Comparison of ENCODE assay signal across 12 cellular contexts in genomic region chr5:159240301-159240870, GRCh38. TPM values are rescaled to one million over a fixed set of nuclear protein-coding genes. Genes with fewer than 3 reads are reported as not detected.
A peak's percentile ranks its signal among the peaks of the same experiment; 100 is the strongest.
DNase-seq lines count a peak whose midpoint lies in the region; ATAC-seq and TF ChIP-seq lines count a peak whose summit lies in the region.
"Had no signal": no experiment of that assay in that cellular context is flagged by ENCODE, and none has a peak within 500 bp of the region (broad histone marks: within the 10 kb centered on the region; RNA-seq: fewer than 3 reads in every experiment).

No MANE protein-coding gene starts in this region.

- H2AFZ ChIP-seq in MM.1S (ENCODE audit: low read length) = no peak overlapping the region

- H3K9me2 ChIP-seq in MM.1S (replicated peaks; ENCODE audit: insufficient read depth, low read length) = no peaks in the 10 kb centered on the region

- H3K4me1 ChIP-seq in SJCRH30 (peaks cover 12% of the 10 kb centered on the region), upper lobe of right lung (no peaks in the 10 kb centered on the region), MM.1S (ENCODE audit: low read length) (no peaks in the 10 kb centered on the region)
- H3K4me1 ChIP-seq: esophagus muscularis mucosa had no signal

- H3K4me2 ChIP-seq in MM.1S (ENCODE audit: low read depth, low read length) = no peak overlapping the region

- H3K36me3 ChIP-seq in SJCRH30 = no peaks in the 10 kb centered on the region
- H3K36me3 ChIP-seq in upper lobe of right lung = no peaks in the 10 kb centered on the region
- H3K36me3 ChIP-seq in MM.1S (replicated peaks; ENCODE audit: insufficient read depth, low read length) = no peaks in the 10 kb centered on the region
- H3K36me3 ChIP-seq: esophagus muscularis mucosa had no signal

- no peaks in the 10 kb centered on the region for H3K79me2 ChIP-seq in MM.1S (ENCODE audit: low read length)

- H3K9ac ChIP-seq in MM.1S (ENCODE audit: low read length) = no peak overlapping the region

- peak; percentile 58 for ATAC-seq in upper lobe of right lung
- ATAC-seq in HG02623 (IDR thresholded peaks at IDR 0.05; ENCODE audit: unreplicated experiment) = no peak

- H3K4me3 Mint-ChIP-seq in activated naive CD4-positive, alpha-beta T cell treated with anti-CD3 and anti-CD28 coated beads, Interleukin-2, amount 50 U/mL, for 24 hours = peak overlapping the region; percentile 69
- H3K4me3 Mint-ChIP-seq: CD14-positive monocyte had no signal

- H3K36me3 Mint-ChIP-seq in activated naive CD4-positive, alpha-beta T cell treated with anti-CD3 and anti-CD28 coated beads, Interleukin-2, amount 50 U/mL, for 24 hours = no peaks in the 10 kb centered on the region
- H3K36me3 Mint-ChIP-seq: CD14-positive monocyte had no signal

- no peaks in the 10 kb centered on the region for H3K27me3 Mint-ChIP-seq in activated naive CD4-positive, alpha-beta T cell treated with anti-CD3 and anti-CD28 coated beads, Interleukin-2, amount 50 U/mL, for 24 hours

- peak overlapping the region; percentile 92 for H3K27ac Mint-ChIP-seq in activated naive CD4-positive, alpha-beta T cell treated with anti-CD3 and anti-CD28 coated beads, Interleukin-2, amount 50 U/mL, for 24 hours
- H3K27ac Mint-ChIP-seq: CD14-positive monocyte had no signal

- H3K9me3 Mint-ChIP-seq in activated naive CD4-positive, alpha-beta T cell treated with anti-CD3 and anti-CD28 coated beads, Interleukin-2, amount 50 U/mL, for 24 hours = no peaks in the 10 kb centered on the region
- H3K9me3 Mint-ChIP-seq: CD14-positive monocyte had no signal

- intact Hi-C loops in upper lobe of right lung (cut with DNase I) = no loop called here

- no peaks in the 10 kb centered on the region for H4K20me1 ChIP-seq in MM.1S (ENCODE audit: insufficient read depth, low read length)

- TF ChIP-seq CTCF in upper lobe of right lung (IDR thresholded peaks at IDR 0.05) (no peak), MM.1S (IDR thresholded peaks at IDR 0.05; ENCODE audit: low read length) (no peak)

- H3K27ac ChIP-seq in SJCRH30 = peak overlapping the region; percentile 15; the same call in 1 of the 2 replicates
- peak overlapping the region; percentile 57 for H3K27ac ChIP-seq in epithelial cell of prostate
- H3K27ac ChIP-seq in upper lobe of right lung = no peak overlapping the region
- H3K27ac ChIP-seq in MM.1S (ENCODE audit: low read length) = no peak overlapping the region
- H3K27ac ChIP-seq: esophagus muscularis mucosa had no signal

- H3K4me3 ChIP-seq in SJCRH30 (0 out of 2 replicates have a peak overlapping the region, but pooled peaks have one; percentile 2), upper lobe of right lung (no peak overlapping the region), MM.1S (ENCODE audit: low read length) (no peak overlapping the region)
- H3K4me3 ChIP-seq: esophagus muscularis mucosa had no signal

- peaks cover 60% of the 10 kb centered on the region for H3K4me1 Mint-ChIP-seq in activated naive CD4-positive, alpha-beta T cell treated with anti-CD3 and anti-CD28 coated beads, Interleukin-2, amount 50 U/mL, for 24 hours

- no peaks in the 10 kb centered on the region for H3K27me3 ChIP-seq in SJCRH30
- H3K27me3 ChIP-seq in upper lobe of right lung = no peaks in the 10 kb centered on the region
- H3K27me3 ChIP-seq in MM.1S (replicated peaks; ENCODE audit: insufficient read depth, low read length) = no peaks in the 10 kb centered on the region
- H3K27me3 ChIP-seq: esophagus muscularis mucosa had no signal

- H3F3A ChIP-seq in MM.1S (ENCODE audit: insufficient read depth, low read length) = no peaks in the 10 kb centered on the region

- H3K9me3 ChIP-seq in SJCRH30 (replicated peaks) = no peaks in the 10 kb centered on the region
- no peaks in the 10 kb centered on the region for H3K9me3 ChIP-seq in upper lobe of right lung
- H3K9me3 ChIP-seq in MM.1S (replicated peaks; ENCODE audit: insufficient read depth, low read length) = no peaks in the 10 kb centered on the region
- H3K9me3 ChIP-seq: esophagus muscularis mucosa had no signal

- DNase-seq in activated naive CD4-positive, alpha-beta T cell treated with Interleukin-2 at 50 U/mL for 16 hours = no peak
- DNase-seq in SJCRH30 (peak; percentile 49 to 53), epithelial cell of prostate (ENCODE audit: low read depth, low spot score) (no peak), upper lobe of right lung (no peak), anterior cingulate cortex (lab: John Stamatoyannopoulos, UW) (no peak), MM.1S (no peak)
- DNase-seq: midbrain, NCI-H1417 treated with DMSO at 0.1 percent for 48 hours had no signal

RNA-seq across cellular contexts. Expression of gene UBLCP1, which starts 22.7 kb away (rescaled TPM):
- total RNA-seq in SJCRH30 (2014; rRNA removed; shearing (Covaris generic)) = 26.4 and 28.7 TPM in 2 replicates
- total RNA-seq in upper lobe of right lung = 25.0 TPM

RNA-seq across cellular contexts. Expression of gene RNF145, which starts 31.0 kb away (rescaled TPM):
- total RNA-seq in SJCRH30 (2014; rRNA removed; shearing (Covaris generic)) = 59.0 and 60.9 TPM in 2 replicates
- 220 TPM for total RNA-seq in upper lobe of right lung

Comparison
In these comparisons a context has a peak if more than half of its experiments do, and no peak if none do; other contexts are left out.
1. DNase-seq: peak in SJCRH30 (2 of 2); none in activated naive CD4-positive, alpha-beta T cell treated with Interleukin-2 at 50 U/mL for 16 hours (single experiment), epithelial cell of prostate (single experiment), upper lobe of right lung (single experiment), anterior cingulate cortex (0 of 58) and MM.1S (single experiment).
2. H3K27ac ChIP-seq: peak in SJCRH30 (single experiment) and epithelial cell of prostate (single experiment); none in upper lobe of right lung (single experiment) and MM.1S (single experiment).